Comparison of ENCODE assay signal across 9 cellular contexts in the genomic region with DNA sequence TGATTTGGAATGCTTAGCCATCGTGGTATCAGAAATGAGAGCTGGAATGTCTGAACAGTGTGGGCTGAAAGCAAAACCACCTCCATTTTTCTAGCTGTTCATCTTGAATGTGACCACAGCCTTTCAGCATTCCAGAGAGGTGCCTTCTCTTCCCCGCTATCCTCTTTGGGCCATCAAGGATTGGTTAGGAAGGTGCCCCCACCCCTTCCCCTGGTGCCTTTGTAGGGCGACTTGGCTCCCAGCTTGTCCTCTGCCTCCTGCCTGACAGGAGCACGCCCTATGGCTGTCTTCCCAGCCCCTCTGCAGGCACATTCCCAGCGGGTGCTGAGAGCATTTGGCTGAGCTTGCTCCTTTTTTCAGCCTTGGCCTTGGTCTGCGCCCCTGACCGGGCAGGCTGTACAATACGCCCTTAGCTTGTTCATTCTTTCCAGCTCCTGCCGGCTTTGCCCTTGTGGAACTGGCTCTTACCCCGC.
A peak's percentile ranks its signal among the peaks of the same experiment; 100 is the strongest.
DNase-seq lines count a peak whose midpoint lies in the region; TF ChIP-seq lines count a peak whose summit lies in the region.
"Had no signal": no experiment of that assay in that cellular context is flagged by ENCODE, and none has a peak within 500 bp of the region (broad histone marks: within the 10 kb centered on the region; RNA-seq: fewer than 3 reads in every experiment).

No MANE protein-coding gene starts in this region.

- H3K27ac ChIP-seq in prostate gland: peak overlapping the region; percentile 73 to 75

- H3K4me3 ChIP-seq in astrocyte of the cerebellum (ENCODE audit: low read depth, low read length) (no peak overlapping the region), prostate gland (no peak overlapping the region)

- H3K36me3 ChIP-seq in prostate gland: no peaks in the 10 kb centered on the region

- no peaks in the 10 kb centered on the region for H3K9me3 ChIP-seq in prostate gland

- no peaks in the 10 kb centered on the region for H3K27me3 ChIP-seq in prostate gland (replicated peaks; ENCODE audit: insufficient read depth)

- TF ChIP-seq CTCF in astrocyte of the cerebellum (IDR thresholded peaks at IDR 0.05; ENCODE audit: low read depth, low read length, missing control alignments) (no peak), prostate gland (IDR thresholded peaks at IDR 0.05) (no peak)

- intact Hi-C loops in prostate gland (cut with DNase I): loop anchor here (5.0 kb wide), 1 partner anchor 62 kb away; no protein-coding TSS in a partner anchor

- no peak for TF ChIP-seq POLR2A in prostate gland (IDR thresholded peaks at IDR 0.05)

- peaks cover 10% of the 10 kb centered on the region for H3K4me1 ChIP-seq in prostate gland (replicated peaks)

- WGBS in prostate gland: 12% methylated on average over 10 of the region's 10 CpGs

- in situ Hi-C loops in astrocyte of the cerebellum (cut with HindIII; ENCODE audit: low sequenced_read_pairs): no loop called here

- peak; percentile 87 for DNase-seq in Ammon's horn (ENCODE audit: low spot score)
- peak; percentile 92 for DNase-seq in astrocyte of the cerebellum (ENCODE audit: low read depth)
- DNase-seq in hepatic stellate cell (ENCODE audit: low spot score): peak; percentile 27
- DNase-seq in prostate gland (ENCODE audit: low spot score): peak; percentile 60
- DNase-seq in activated CD4-positive, alpha-beta T cell treated with anti-CD3 and anti-CD28 coated beads for 1 hour: no peak
- DNase-seq in NCI-H146 (lab: John Stamatoyannopoulos, UW): no peak
- no peak for DNase-seq in NK-92 treated with Interleukin-12 subunit alpha and Interleukin-12 subunit beta, amount 100 ng/mL, for 24 hours (lab: John Stamatoyannopoulos, UW)
- no peak for DNase-seq in middle frontal gyrus (ENCODE audit: extremely low spot score, low spot score)
- DNase-seq: COR-L47 had no signal

Comparison
In these comparisons a context has a peak if more than half of its experiments do, and no peak if none do; other contexts are left out.
1. DNase-seq: peak in Ammon's horn (single experiment), astrocyte of the cerebellum (single experiment), hepatic stellate cell (single experiment) and prostate gland (single experiment); none in activated CD4-positive, alpha-beta T cell treated with anti-CD3 and anti-CD28 coated beads for 1 hour (single experiment), NCI-H146 (single experiment), NK-92 treated with Interleukin-12 subunit alpha and Interleukin-12 subunit beta, amount 100 ng/mL, for 24 hours (single experiment) and middle frontal gyrus (single experiment).